In the genomic region with DNA sequence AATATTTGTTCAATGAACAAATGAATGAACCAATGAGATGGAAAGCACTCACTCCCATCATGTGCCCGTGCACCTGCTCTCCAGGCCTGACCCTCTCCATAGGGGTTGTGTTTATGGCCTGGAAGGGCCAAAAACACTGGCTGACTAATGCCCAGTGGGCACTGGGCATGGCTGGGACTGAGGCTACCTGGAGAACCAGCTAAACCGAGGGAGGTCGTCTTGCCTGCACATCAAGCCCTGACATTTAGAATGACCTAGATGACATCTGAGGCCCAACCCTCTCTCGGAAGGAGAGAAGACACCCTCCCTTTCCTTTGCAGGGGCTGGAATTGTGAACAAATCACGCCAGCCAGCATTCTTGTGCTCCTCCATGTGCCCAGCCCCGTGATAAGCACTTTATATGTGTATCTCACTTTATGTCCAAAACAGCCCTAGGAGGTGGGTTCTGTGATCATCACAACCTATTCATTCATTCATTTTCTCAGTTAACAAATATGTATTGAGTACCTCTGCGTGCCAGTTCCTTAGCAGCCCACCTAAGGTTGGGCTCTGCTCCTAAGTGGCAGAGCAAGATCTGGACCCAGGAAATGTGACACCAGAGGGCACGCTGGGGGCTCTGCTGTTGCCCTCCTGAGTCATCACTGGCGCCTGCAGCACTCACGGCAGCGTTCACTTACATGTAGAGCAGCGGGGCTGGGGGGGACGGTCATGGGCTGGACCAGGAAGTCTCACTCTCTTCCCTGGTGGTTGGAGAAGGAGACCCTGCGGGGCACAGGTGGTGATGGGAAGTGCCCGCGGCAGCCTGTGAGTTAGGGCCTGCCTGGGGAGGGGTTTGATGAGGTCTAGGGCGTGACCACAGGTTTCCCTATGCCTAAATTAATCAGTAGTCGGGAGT, we compare ENCODE assay signal across 1 cellular context.
TF ChIP-seq lines count a peak whose summit lies in the region.

No MANE protein-coding gene starts in this region.

TF ChIP-seq in H1, 55 proteins besides CTCF, POLR2A, EP300 and RAD21:
- TF ChIP-seq JUND (IDR thresholded peaks at IDR 0.05; ENCODE audit: low read length): no peak
- no peak for TF ChIP-seq CREB1 (IDR thresholded peaks at IDR 0.05)
- no peak for TF ChIP-seq TAF7 (optimal IDR thresholded peaks at IDR 0.05; ENCODE audit: borderline replicate concordance, low read depth, low read length)
- TF ChIP-seq POU5F1 (IDR thresholded peaks at IDR 0.05; ENCODE audit: low read depth, low read length): no peak
- TF ChIP-seq CBX8 (IDR thresholded peaks at IDR 0.05; ENCODE audit: borderline replicate concordance, low read depth, low read length): no peak
- no peak for TF ChIP-seq CHD2 (IDR thresholded peaks at IDR 0.05; ENCODE audit: low read length)
- no peak for TF ChIP-seq CTBP2 (IDR thresholded peaks at IDR 0.05; ENCODE audit: borderline replicate concordance, insufficient read depth, insufficient read length, low read length)
- TF ChIP-seq NRF1 (IDR thresholded peaks at IDR 0.05; ENCODE audit: low read depth, low read length): no peak
- TF ChIP-seq SIX5 (IDR thresholded peaks at IDR 0.05; ENCODE audit: low read depth, low read length): no peak
- TF ChIP-seq SUZ12 (IDR thresholded peaks at IDR 0.05; ENCODE audit: low read length): no peak
- no peak for TF ChIP-seq SP1 (IDR thresholded peaks at IDR 0.05; ENCODE audit: low read depth, low read length)
- no peak for TF ChIP-seq SAP30 (IDR thresholded peaks at IDR 0.05; ENCODE audit: insufficient read depth, insufficient replicate concordance, low read length)
- no peak for TF ChIP-seq RXRA (IDR thresholded peaks at IDR 0.05; ENCODE audit: insufficient read depth, low read depth, low read length)
- no peak for TF ChIP-seq FOSL1 (IDR thresholded peaks at IDR 0.05; ENCODE audit: insufficient read depth, low read depth, low read length)
- no peak for TF ChIP-seq SIRT6 (IDR thresholded peaks at IDR 0.05; ENCODE audit: low read length)
